Comparison of ENCODE assay signal across 22 cellular contexts in genomic region chr9:123798203-123798602, GRCh38.
DNase-seq lines count a peak whose midpoint lies in the region; ATAC-seq and TF ChIP-seq lines count a peak whose summit lies in the region.
"Had no signal": no experiment of that assay in that cellular context is flagged by ENCODE, and none has a peak within 500 bp of the region (broad histone marks: within the 10 kb centered on the region; RNA-seq: fewer than 3 reads in every experiment).

No MANE protein-coding gene starts in this region.

- H3K4me2 ChIP-seq in Karpas-422 (ENCODE audit: low read depth, low read length, poor library complexity, severe bottlenecking): no peak overlapping the region
- H3K4me2 ChIP-seq: BLaER1 treated with 17β-estradiol and CSF1 and Interleukin-3, amounts not matched to agents 10 nM and 100 nM had no signal

- H3K9me3 ChIP-seq in Karpas-422 (ENCODE audit: low read length) (no peaks in the 10 kb centered on the region), SJCRH30 (replicated peaks) (no peaks in the 10 kb centered on the region), suprapubic skin (no peaks in the 10 kb centered on the region)
- H3K9me3 ChIP-seq: HAP-1 had no signal

- peak; percentile 5 for DNase-seq in NCI-H2171 treated with DMSO at 0.1 percent for 48 hours (lab: John Stamatoyannopoulos, UW)
- DNase-seq in NCI-H2171 (lab: John Stamatoyannopoulos, UW): no peak
- peak; percentile 22 for DNase-seq in Karpas-422
- peak in 1 of 2 experiments; percentile 67 for DNase-seq in SJCRH30
- DNase-seq in pons (ENCODE audit: low spot score): peak; percentile 29
- no peak for DNase-seq in activated CD8-positive, alpha-beta memory T cell treated with anti-CD3 and anti-CD28 coated beads, Interleukin-2, amount 50 U/mL, for 4 hours
- DNase-seq in suprapubic skin (ENCODE audit: low spot score in 2 of 2): no peak
- DNase-seq: 8988T; Calu3; CD4-positive, alpha-beta memory T cell; DMS53; GM23248; KG1; NCI-H1105; NCI-H146; NCI-H2081 treated with DMSO at 0.1 percent for 48 hours; RPMI8226; SHP77 had no signal

- H3K9me2 ChIP-seq in Karpas-422 (replicated peaks; ENCODE audit: insufficient read depth, low read length): no peaks in the 10 kb centered on the region

- no peak for ATAC-seq in HG02623 (IDR thresholded peaks at IDR 0.05; ENCODE audit: unreplicated experiment)
- ATAC-seq: SK-N-SH treated with all-trans-retinoic acid at 6 μM for 48 hours had no signal

- WGBS in suprapubic skin: 78% methylated on average over 1 of the region's 1 CpG

- H3K79me2 ChIP-seq in Karpas-422 (ENCODE audit: low read length): no peaks in the 10 kb centered on the region; the same call in 1 of the 2 replicates

- no peak overlapping the region for H3K9ac ChIP-seq in Karpas-422 (ENCODE audit: low read length)
- H3K9ac ChIP-seq: BLaER1 treated with 17β-estradiol and CSF1 and Interleukin-3, amounts not matched to agents 10 nM and 100 nM; GM23248 had no signal

- TF ChIP-seq CTCF in suprapubic skin (IDR thresholded peaks at IDR 0.05): no peak

- peaks cover 70% of the 10 kb centered on the region for H4K20me1 ChIP-seq in Karpas-422 (ENCODE audit: insufficient read depth, low read depth, low read length)

- H2AFZ ChIP-seq in Karpas-422 (ENCODE audit: low read length): no peak overlapping the region
- H2AFZ ChIP-seq: GM23248 had no signal

- TF ChIP-seq EP300 in suprapubic skin (IDR thresholded peaks at IDR 0.05): no peak

- no peaks in the 10 kb centered on the region for H3K36me3 ChIP-seq in Karpas-422 (ENCODE audit: insufficient read depth, low read length)
- no peaks in the 10 kb centered on the region for H3K36me3 ChIP-seq in SJCRH30
- H3K36me3 ChIP-seq in suprapubic skin: no peaks in the 10 kb centered on the region
- H3K36me3 ChIP-seq: BLaER1 treated with 17β-estradiol and CSF1 and Interleukin-3, amounts not matched to agents 10 nM and 100 nM; HAP-1 had no signal

- H3K27me3 ChIP-seq in Karpas-422 (ENCODE audit: low read length) (no peaks in the 10 kb centered on the region), SJCRH30 (no peaks in the 10 kb centered on the region), suprapubic skin (no peaks in the 10 kb centered on the region)
- H3K27me3 ChIP-seq: BLaER1 treated with 17β-estradiol and CSF1 and Interleukin-3, amounts not matched to agents 10 nM and 100 nM had no signal

- H3K4me1 ChIP-seq in Karpas-422 (ENCODE audit: low read length) (no peaks in the 10 kb centered on the region), SJCRH30 (peaks cover 18% of the 10 kb centered on the region), suprapubic skin (peaks cover 3% of the 10 kb centered on the region)
- H3K4me1 ChIP-seq: HAP-1 had no signal

- no peak for TF ChIP-seq POLR2A in suprapubic skin (IDR thresholded peaks at IDR 0.05)

- no peak overlapping the region for H3K4me3 ChIP-seq in Karpas-422 (ENCODE audit: low read length)
- H3K4me3 ChIP-seq in SJCRH30: no peak overlapping the region
- H3K4me3 ChIP-seq in suprapubic skin: no peak overlapping the region
- H3K4me3 ChIP-seq: BLaER1 treated with 17β-estradiol and CSF1 and Interleukin-3, amounts not matched to agents 10 nM and 100 nM; GM23248; HAP-1 had no signal

- H3K27ac ChIP-seq in Karpas-422 (ENCODE audit: low read length) (no peak overlapping the region), SJCRH30 (peak overlapping the region; percentile 35), suprapubic skin (no peak overlapping the region)
- H3K27ac ChIP-seq: BLaER1 treated with 17β-estradiol and CSF1 and Interleukin-3, amounts not matched to agents 10 nM and 100 nM; GM23248 had no signal

Comparison
In these comparisons a context has a peak if more than half of its experiments do, and no peak if none do; other contexts are left out.
1. DNase-seq: peak in NCI-H2171 treated with DMSO at 0.1 percent for 48 hours (single experiment), Karpas-422 (single experiment) and pons (single experiment); none in NCI-H2171 (single experiment), activated CD8-positive, alpha-beta memory T cell treated with anti-CD3 and anti-CD28 coated beads, Interleukin-2, amount 50 U/mL, for 4 hours (single experiment) and suprapubic skin (0 of 2).